In the genomic region with DNA sequence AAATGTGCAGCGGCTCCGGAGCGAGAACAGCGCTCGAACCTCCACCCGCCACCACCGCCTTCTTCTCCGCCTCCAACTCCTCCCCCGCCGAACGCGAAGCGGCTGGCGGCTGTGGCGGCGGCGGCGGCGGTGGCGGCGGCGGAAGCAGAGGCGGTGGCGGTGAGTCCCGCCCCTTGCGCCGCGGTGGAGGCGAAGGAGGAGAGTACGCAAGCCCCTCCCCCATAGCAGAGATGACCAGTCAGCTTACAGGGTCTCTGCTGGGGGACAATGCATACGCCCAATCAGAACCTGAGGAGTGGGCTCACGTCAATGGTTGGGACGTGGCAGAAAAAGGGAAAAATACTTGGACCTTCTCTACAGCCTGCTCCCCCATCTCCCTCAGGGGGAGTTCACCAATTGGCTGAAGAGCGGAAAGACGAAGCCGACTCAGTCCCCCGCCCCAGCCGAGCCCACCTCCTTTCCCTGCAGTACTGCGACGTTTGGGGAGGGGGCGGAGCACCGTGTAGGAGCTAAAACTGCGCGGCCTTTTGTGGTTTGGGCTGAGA, we compare ENCODE assay signal across 1 cellular context.
TF ChIP-seq lines count a peak whose summit lies in the region.

PJA2 (minus strand) TSS at position 131 of the 545 bp plus-strand sequence. CDS start 26,541 bp downstream, outside the sequence.

TF ChIP-seq in K562, 482 proteins besides CTCF, POLR2A, EP300 and RAD21 (continued from another document and continues in another):
- TF ChIP-seq, protein P1, sequence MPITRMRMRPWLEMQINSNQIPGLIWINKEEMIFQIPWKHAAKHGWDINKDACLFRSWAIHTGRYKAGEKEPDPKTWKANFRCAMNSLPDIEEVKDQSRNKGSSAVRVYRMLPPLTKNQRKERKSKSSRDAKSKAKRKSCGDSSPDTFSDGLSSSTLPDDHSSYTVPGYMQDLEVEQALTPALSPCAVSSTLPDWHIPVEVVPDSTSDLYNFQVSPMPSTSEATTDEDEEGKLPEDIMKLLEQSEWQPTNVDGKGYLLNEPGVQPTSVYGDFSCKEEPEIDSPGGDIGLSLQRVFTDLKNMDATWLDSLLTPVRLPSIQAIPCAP (CRISPR knock-in tag; IDR thresholded peaks at IDR 0.05; ENCODE audit: borderline replicate concordance): no peak
- TF ChIP-seq POLR2H (tag; IDR thresholded peaks at IDR 0.05; ENCODE audit: low read depth) (no peak), TCF7L2 (IDR thresholded peaks at IDR 0.05; ENCODE audit: low read depth, low read length) (no peak), THAP7 (CRISPR knock-in tag; IDR thresholded peaks at IDR 0.05) (no peak), ZNF41 (CRISPR knock-in tag; conservative IDR thresholded peaks at IDR 0.05) (no peak), RREB1 (CRISPR knock-in tag; IDR thresholded peaks at IDR 0.05) (no peak), LARP7 (IDR thresholded peaks at IDR 0.05) (no peak), MCM5 (IDR thresholded peaks at IDR 0.05; ENCODE audit: low read depth) (no peak), MTA3 (IDR thresholded peaks at IDR 0.05; ENCODE audit: borderline replicate concordance) (no peak), ZBTB11 (CRISPR knock-in tag; IDR thresholded peaks at IDR 0.05) (no peak), THAP12 (CRISPR knock-in tag; IDR thresholded peaks at IDR 0.05) (peak; percentile 44; the same call in 1 of the 2 replicates), NUFIP1 (IDR thresholded peaks at IDR 0.05; ENCODE audit: partially characterized antibody) (no peak), SP2 (IDR thresholded peaks at IDR 0.05; ENCODE audit: extremely low read depth, low read depth, low read length, poor library complexity, severe bottlenecking) (peak; percentile 60), TCF15 (CRISPR knock-in tag; IDR thresholded peaks at IDR 0.05) (no peak), ZEB2 (IDR thresholded peaks at IDR 0.05) (no peak), ARID2 (IDR thresholded peaks at IDR 0.05) (no peak), MAFK (IDR thresholded peaks at IDR 0.05; ENCODE audit: low read length) (no peak; the same call in 1 of the 2 replicates), CTBP1 (IDR thresholded peaks at IDR 0.05; ENCODE audit: borderline replicate concordance) (peak; percentile 65), ELK3 (CRISPR knock-in tag; IDR thresholded peaks at IDR 0.05) (no peak), SP1 (CRISPR knock-in tag; IDR thresholded peaks at IDR 0.05) (peak; percentile 89), HOMEZ (CRISPR knock-in tag; IDR thresholded peaks at IDR 0.05) (no peak), POLR3G (IDR thresholded peaks at IDR 0.05; ENCODE audit: extremely low read depth, insufficient read length, insufficient replicate concordance) (no peak), EWSR1 (IDR thresholded peaks at IDR 0.05; ENCODE audit: borderline replicate concordance, low read depth, partially characterized antibody) (no peak), HDAC1 (IDR thresholded peaks at IDR 0.05) (no peak), ZKSCAN1 (IDR thresholded peaks at IDR 0.05; ENCODE audit: low read depth, low read length) (no peak), ZNF282 (CRISPR knock-in tag; IDR thresholded peaks at IDR 0.05) (no peak), NEUROD1 (IDR thresholded peaks at IDR 0.05; ENCODE audit: borderline replicate concordance, low read depth, low read length, partially characterized antibody) (peak; percentile 55), TBP (optimal IDR thresholded peaks at IDR 0.05; ENCODE audit: low read depth, low read length) (peak; percentile 23), ZNF79 (CRISPR knock-in tag; IDR thresholded peaks at IDR 0.05; ENCODE audit: low read depth) (no peak), EP400 (IDR thresholded peaks at IDR 0.05) (peak; percentile 78), CREB1 (IDR thresholded peaks at IDR 0.05) (peak; percentile 89), CREB1 (CRISPR knock-in tag; IDR thresholded peaks at IDR 0.05) (peak; percentile 88), ZFPM2 (CRISPR knock-in tag; IDR thresholded peaks at IDR 0.05) (no peak), ZNF316 (IDR thresholded peaks at IDR 0.05) (no peak), ZBTB34 (CRISPR knock-in tag; IDR thresholded peaks at IDR 0.05) (no peak), TFAM (CRISPR knock-in tag; conservative IDR thresholded peaks at IDR 0.05) (no peak), SNAPC5 (CRISPR knock-in tag; IDR thresholded peaks at IDR 0.05) (no peak)
- TF ChIP-seq, protein P2, sequence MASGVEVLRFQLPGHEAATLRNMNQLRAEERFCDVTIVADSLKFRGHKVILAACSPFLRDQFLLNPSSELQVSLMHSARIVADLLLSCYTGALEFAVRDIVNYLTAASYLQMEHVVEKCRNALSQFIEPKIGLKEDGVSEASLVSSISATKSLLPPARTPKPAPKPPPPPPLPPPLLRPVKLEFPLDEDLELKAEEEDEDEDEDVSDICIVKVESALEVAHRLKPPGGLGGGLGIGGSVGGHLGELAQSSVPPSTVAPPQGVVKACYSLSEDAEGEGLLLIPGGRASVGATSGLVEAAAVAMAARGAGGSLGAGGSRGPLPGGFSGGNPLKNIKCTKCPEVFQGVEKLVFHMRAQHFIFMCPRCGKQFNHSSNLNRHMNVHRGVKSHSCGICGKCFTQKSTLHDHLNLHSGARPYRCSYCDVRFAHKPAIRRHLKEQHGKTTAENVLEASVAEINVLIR (CRISPR knock-in tag; IDR thresholded peaks at IDR 0.05): peak; percentile 74
